In genomic region chr10:123007558-123008378, GRCh38 we compare ENCODE assay signal across 8 cellular contexts. TPM values are rescaled to one million over a fixed set of nuclear protein-coding genes. Genes with fewer than 3 reads are reported as not detected.
DNase-seq lines count a peak whose midpoint lies in the region; ATAC-seq and TF ChIP-seq lines count a peak whose summit lies in the region.

No MANE protein-coding gene starts in this region.

- H3K23ac ChIP-seq in trophoblast cell (ENCODE audit: low read length) = no peak overlapping the region

- H4K12ac ChIP-seq in trophoblast cell (ENCODE audit: low read depth, low read length) = peak overlapping the region; percentile 95

- H3K4me1 ChIP-seq in trophoblast cell (ENCODE audit: control insufficient read depth in 1 of 2, insufficient read depth in 2 of 2, low read length in 2 of 2) (peaks cover 0 to 5% of the 10 kb centered on the region in 2 experiments), aorta (ENCODE audit: control insufficient read depth in 1 of 2, insufficient read depth in 2 of 2, low read length in 2 of 2) (peaks cover 0 to 1% of the 10 kb centered on the region in 2 donors)

- peak; percentile 36 for ATAC-seq in GM19023 (IDR thresholded peaks at IDR 0.05; ENCODE audit: unreplicated experiment)
- peak; percentile 46 for ATAC-seq in HG03460 (IDR thresholded peaks at IDR 0.05; ENCODE audit: unreplicated experiment)
- no peak for ATAC-seq in aorta (ENCODE audit: low FRiP score)

- H2AFZ ChIP-seq in trophoblast cell (ENCODE audit: insufficient read depth, low read length, poor library complexity) = peak overlapping the region; percentile 97

- peak overlapping the region; percentile 94 for H3K4me3 ChIP-seq in AG09309 (ENCODE audit: control insufficient read depth, low read depth, low read length)
- peak overlapping the region; percentile 98 for H3K4me3 ChIP-seq in trophoblast cell (ENCODE audit: low read depth, low read length)
- H3K4me3 ChIP-seq in aorta (ENCODE audit: low read length in 2 of 2) = peak overlapping the region; percentile 67 to 78

- DNase-seq in AG09309 (ENCODE audit: low read depth) = peak; percentile 11
- DNase-seq in RWPE1 (ENCODE audit: low spot score) = peak; percentile 69
- peak; percentile 31 for DNase-seq in activated naive CD4-positive, alpha-beta T cell treated with anti-CD3 and anti-CD28 coated beads, Interleukin-2, amount 50 U/mL, for 16 hours
- DNase-seq in head of caudate nucleus = peak in 23 of 42 donors; percentile 4 to 73 (median 37)
- DNase-seq in trophoblast cell = peak; percentile 43 to 64
- peak in 1 of 2 donors; percentile 50 for DNase-seq in aorta

- H2BK120ac ChIP-seq in trophoblast cell (ENCODE audit: insufficient read depth, low read length, poor library complexity) = peak overlapping the region; percentile 67

- peak overlapping the region; percentile 75 for H3K27ac ChIP-seq in RWPE1
- no peak overlapping the region for H3K27ac ChIP-seq in trophoblast cell (ENCODE audit: low read depth, low read length)
- H3K27ac ChIP-seq in aorta (ENCODE audit: low read depth in 1 of 2, low read length in 2 of 2) = peak overlapping the region in 1 of 2 donors; percentile 83

- peak overlapping the region; percentile 75 for H2BK5ac ChIP-seq in trophoblast cell (ENCODE audit: low read depth, low read length, poor library complexity)

- no peak overlapping the region for H2BK12ac ChIP-seq in trophoblast cell (ENCODE audit: low read length)

- no peak for TF ChIP-seq CTCF in AG09309 (IDR thresholded peaks at IDR 0.05; ENCODE audit: control insufficient read depth, insufficient read depth, low read depth, low read length, missing control alignments)
- no peak for TF ChIP-seq CTCF in RWPE1 (conservative IDR thresholded peaks at IDR 0.05; ENCODE audit: low read depth)

- CTCF ChIA-PET in RWPE1 (lab: Yijun Ruan, JAX) = interaction anchor here (0.8 to 1.9 kb wide), 5 partner anchors 14 to 122 kb away, joined by 3 to 7 read pairs (median 5); partner anchors contain the start of gene PSTK

- peaks cover 7% of the 10 kb centered on the region for H3K79me1 ChIP-seq in trophoblast cell (ENCODE audit: low read length)

- no CpG with 5 or more reads among the region's 34 CpGs for WGBS in trophoblast cell (ENCODE audit: extremely low coverage, insufficient coverage, insufficient read length)
- WGBS in aorta, 2 donors = 2 to 3% methylated on average over 30 to 34 of the region's 34 CpGs

- H3K4ac ChIP-seq in trophoblast cell (ENCODE audit: low read depth, low read length) = peak overlapping the region; percentile 69

- peak overlapping the region; percentile 87 for H4K8ac ChIP-seq in trophoblast cell (ENCODE audit: low read depth, low read length)

- intact Hi-C loops in head of caudate nucleus (cut with DNase I) = no loop called here
- intact Hi-C loops in aorta (cut with DNase I) = loop anchor here in 1 of 2 donors (2.0 to 10.0 kb wide), 2 partner anchors 27 to 147 kb away; partner anchors contain the start of genes BUB3 and PSTK

- POLR2A ChIA-PET in RWPE1 (lab: Yijun Ruan, JAX; ENCODE audit: low non-redundant PET) = interaction anchor here (0.8 kb wide), 1 partner anchor 8 kb away, joined by 5 read pairs; no protein-coding TSS in a partner anchor

- no peak overlapping the region for H3K14ac ChIP-seq in trophoblast cell (ENCODE audit: low read length)

- peak overlapping the region; percentile 85 for H3K9ac ChIP-seq in trophoblast cell (ENCODE audit: low read length)

- H3K18ac ChIP-seq in trophoblast cell (ENCODE audit: low read length) = peak overlapping the region; percentile 82

- H2AK5ac ChIP-seq in trophoblast cell (ENCODE audit: low read length) = peak overlapping the region; percentile 30

- H3K4me2 ChIP-seq in trophoblast cell (ENCODE audit: low read length) = peak overlapping the region; percentile 98

- no peaks in the 10 kb centered on the region for H3K27me3 ChIP-seq in trophoblast cell (ENCODE audit: insufficient read depth, low read length)
- no peaks in the 10 kb centered on the region for H3K27me3 ChIP-seq in aorta (ENCODE audit: control insufficient read depth in 1 of 2, insufficient read depth in 2 of 2, low read length in 1 of 2)

- H3K79me2 ChIP-seq in trophoblast cell (ENCODE audit: control insufficient read depth, insufficient read depth, low read length, poor library complexity) = peaks cover 11% of the 10 kb centered on the region

- H3K36me3 ChIP-seq in trophoblast cell (ENCODE audit: control insufficient read depth in 1 of 2, insufficient read depth in 2 of 2, low read length in 2 of 2) (no peaks in the 10 kb centered on the region), aorta (ENCODE audit: control insufficient read depth in 1 of 2, insufficient read depth in 2 of 2, low read length in 1 of 2) (no peaks in the 10 kb centered on the region)

- H4K91ac ChIP-seq in trophoblast cell (ENCODE audit: low read depth, low read length) = peak overlapping the region; percentile 85

- peaks cover 2% of the 10 kb centered on the region for H3K9me3 ChIP-seq in trophoblast cell (ENCODE audit: insufficient read depth, low read depth, low read length)
- H3K9me3 ChIP-seq in aorta (ENCODE audit: control insufficient read depth, low read length) = no peaks in the 10 kb centered on the region

RNA-seq across cellular contexts. Expression of gene IKZF5, which starts 0.8 kb away (rescaled TPM):
- polyA plus RNA-seq in trophoblast cell (2013) = 8.3 and 9.9 TPM in 2 replicates
- total RNA-seq in aorta = 10 to 100 TPM; 17.8 to 21.5 TPM
- 10 to 100 TPM in 1 of 2 donors, 1 to 10 TPM in 1; 6.9 to 10.4 TPM for polyA plus RNA-seq in aorta

RNA-seq across cellular contexts. Expression of gene ACADSB, which starts 1.0 kb away (rescaled TPM):
- 3.3 and 3.7 TPM in 2 replicates for polyA plus RNA-seq in trophoblast cell (2013)
- total RNA-seq in aorta = 10 to 100 TPM; 17.9 to 25.5 TPM
- polyA plus RNA-seq in aorta = 10 to 100 TPM in 1 of 2 donors, 1 to 10 TPM in 1; 7.6 to 10.1 TPM

RNA-seq across cellular contexts. Expression of gene PSTK, which starts 27.6 kb away (rescaled TPM):
- 3.0 and 3.7 TPM in 2 replicates for polyA plus RNA-seq in trophoblast cell (2013)
- 1 to 10 TPM; 1.6 to 2.0 TPM for total RNA-seq in aorta
- polyA plus RNA-seq in aorta = 1 to 10 TPM in 1 of 2 donors, under 1 TPM in 1; 0.88 to 3.8 TPM

RNA-seq across cellular contexts. Expression of gene C10orf88, which starts 53.7 kb away (rescaled TPM):
- 4.4 and 4.5 TPM in 2 replicates for polyA plus RNA-seq in trophoblast cell (2013)
- 10 to 100 TPM in 1 of 2 donors, 1 to 10 TPM in 1; 9.7 to 11.7 TPM for total RNA-seq in aorta
- polyA plus RNA-seq in aorta = 1 to 10 TPM; 3.6 to 6.1 TPM
